Comparison of ENCODE assay signal across 9 cellular contexts in genomic region chr2:64277101-64277849, GRCh38.
DNase-seq lines count a peak whose midpoint lies in the region; ATAC-seq and TF ChIP-seq lines count a peak whose summit lies in the region.
"Had no signal": no experiment of that assay in that cellular context is flagged by ENCODE, and none has a peak within 500 bp of the region (broad histone marks: within the 10 kb centered on the region; RNA-seq: fewer than 3 reads in every experiment).

No MANE protein-coding gene starts in this region.

- whole genome bisulfite sequencing in endodermal cell (ENCODE audit: insufficient coverage in 1 of 2, insufficient read length in 1 of 2), 2 experiments = 77 to 82% methylated on average over 7 to 9 of the region's 9 CpGs

- no peak overlapping the region for H3K4me3 ChIP-seq in endodermal cell (ENCODE audit: low read length)
- H3K4me3 ChIP-seq: cardiac muscle cell had no signal

- CTCF ChIA-PET in activated CD4-positive, alpha-beta memory T cell treated with anti-CD3 and anti-CD28 coated beads for 36 hours (lab: Charles Lee) = no interaction called here

- peak overlapping the region; percentile 79 for H3K27ac Mint-ChIP-seq in endodermal cell
- H3K27ac Mint-ChIP-seq in osteocyte (ENCODE audit: unreplicated experiment) = peak overlapping the region; percentile 81
- H3K27ac Mint-ChIP-seq in activated naive CD4-positive, alpha-beta T cell treated with anti-CD3 and anti-CD28 coated beads, Interleukin-2, amount 50 U/mL, for 72 hours = no peak overlapping the region
- H3K27ac Mint-ChIP-seq in activated CD4-positive, alpha-beta memory T cell treated with anti-CD3 and anti-CD28 coated beads for 36 hours = no peak overlapping the region

- H3K27me3 Mint-ChIP-seq in endodermal cell (ENCODE audit: insufficient read depth) (no peaks in the 10 kb centered on the region), osteocyte (ENCODE audit: unreplicated experiment) (no peaks in the 10 kb centered on the region)
- no peaks in the 10 kb centered on the region for H3K27me3 Mint-ChIP-seq in activated CD4-positive, alpha-beta memory T cell treated with anti-CD3 and anti-CD28 coated beads for 36 hours

- peaks cover 19% of the 10 kb centered on the region for H3K4me1 ChIP-seq in endodermal cell (ENCODE audit: control insufficient read depth, insufficient read depth, low read length)

- no peak overlapping the region for H3K4me3 Mint-ChIP-seq in endodermal cell
- no peak overlapping the region for H3K4me3 Mint-ChIP-seq in osteocyte (ENCODE audit: unreplicated experiment)
- H3K4me3 Mint-ChIP-seq in activated CD4-positive, alpha-beta memory T cell treated with anti-CD3 and anti-CD28 coated beads for 36 hours = no peak overlapping the region

- TF ChIP-seq CTCF in endodermal cell (conservative IDR thresholded peaks at IDR 0.05) (no peak), osteocyte (IDR thresholded peaks at IDR 0.05) (no peak)

- intact Hi-C loops in activated CD4-positive, alpha-beta memory T cell treated with anti-CD3 and anti-CD28 coated beads for 36 hours (cut with micrococcal nuclease) = no loop called here

- H3K9ac ChIP-seq in endodermal cell (ENCODE audit: extremely low read depth, low read length, poor library complexity, severe bottlenecking) = no peak overlapping the region

- DNase-seq in DMS79 (lab: John Stamatoyannopoulos, UW) (peak; percentile 9), NCI-H510A (lab: John Stamatoyannopoulos, UW) (peak; percentile 30), endodermal cell (peak; percentile 57), osteocyte (ENCODE audit: extremely low spot score, unreplicated experiment) (no peak), UCSD-AML1 (lab: John Stamatoyannopoulos, UW; ENCODE audit: unreplicated experiment) (no peak)
- DNase-seq in activated naive CD4-positive, alpha-beta T cell treated with anti-CD3 and anti-CD28 coated beads, Interleukin-2, amount 50 U/mL, for 72 hours (ENCODE audit: low spot score in 2 of 2) = no peak
- no peak for DNase-seq in activated CD4-positive, alpha-beta memory T cell treated with anti-CD3 and anti-CD28 coated beads for 36 hours

- no peaks in the 10 kb centered on the region for H3K27me3 ChIP-seq in endodermal cell (ENCODE audit: control insufficient read depth, insufficient read depth, low read length, poor library complexity, severe bottlenecking)
- H3K27me3 ChIP-seq: cardiac muscle cell had no signal

- no peaks in the 10 kb centered on the region for H3K36me3 ChIP-seq in endodermal cell (ENCODE audit: control insufficient read depth, insufficient read depth, low read length)
- H3K36me3 ChIP-seq: cardiac muscle cell had no signal

- H3K9me3 Mint-ChIP-seq in endodermal cell (no peaks in the 10 kb centered on the region), osteocyte (ENCODE audit: unreplicated experiment) (no peaks in the 10 kb centered on the region)
- no peaks in the 10 kb centered on the region for H3K9me3 Mint-ChIP-seq in activated naive CD4-positive, alpha-beta T cell treated with anti-CD3 and anti-CD28 coated beads, Interleukin-2, amount 50 U/mL, for 72 hours
- no peaks in the 10 kb centered on the region for H3K9me3 Mint-ChIP-seq in activated CD4-positive, alpha-beta memory T cell treated with anti-CD3 and anti-CD28 coated beads for 36 hours

- POLR2A ChIA-PET in activated CD4-positive, alpha-beta memory T cell treated with anti-CD3 and anti-CD28 coated beads for 36 hours (lab: Charles Lee) = no interaction called here

- H3K36me3 Mint-ChIP-seq in endodermal cell (ENCODE audit: low read depth) (no peaks in the 10 kb centered on the region), osteocyte (ENCODE audit: unreplicated experiment) (no peaks in the 10 kb centered on the region)
- no peaks in the 10 kb centered on the region for H3K36me3 Mint-ChIP-seq in activated naive CD4-positive, alpha-beta T cell treated with anti-CD3 and anti-CD28 coated beads, Interleukin-2, amount 50 U/mL, for 72 hours
- H3K36me3 Mint-ChIP-seq in activated CD4-positive, alpha-beta memory T cell treated with anti-CD3 and anti-CD28 coated beads for 36 hours = no peaks in the 10 kb centered on the region

- no peak for ATAC-seq in GM18861 (IDR thresholded peaks at IDR 0.05; ENCODE audit: unreplicated experiment)
- no peak for ATAC-seq in activated naive CD4-positive, alpha-beta T cell treated with anti-CD3 and anti-CD28 coated beads, Interleukin-2, amount 50 U/mL, for 72 hours

- H3K9me3 ChIP-seq in endodermal cell (ENCODE audit: control insufficient read depth, low read length) = no peaks in the 10 kb centered on the region

- no peak overlapping the region for H3K27ac ChIP-seq in endodermal cell (ENCODE audit: low read depth, low read length)
- H3K27ac ChIP-seq: cardiac muscle cell had no signal

- H3K4me1 Mint-ChIP-seq in endodermal cell (peaks cover 48% of the 10 kb centered on the region), osteocyte (ENCODE audit: unreplicated experiment) (peaks cover 48% of the 10 kb centered on the region)
- H3K4me1 Mint-ChIP-seq in activated CD4-positive, alpha-beta memory T cell treated with anti-CD3 and anti-CD28 coated beads for 36 hours (ENCODE audit: low read depth) = peaks cover 23% of the 10 kb centered on the region

Comparison
In these comparisons a context has a peak if more than half of its experiments do, and no peak if none do; other contexts are left out.
1. DNase-seq: peak in DMS79 (single experiment), NCI-H510A (single experiment) and endodermal cell (single experiment); none in osteocyte (single experiment), activated naive CD4-positive, alpha-beta T cell treated with anti-CD3 and anti-CD28 coated beads, Interleukin-2, amount 50 U/mL, for 72 hours (0 of 2), UCSD-AML1 (single experiment) and activated CD4-positive, alpha-beta memory T cell treated with anti-CD3 and anti-CD28 coated beads for 36 hours (single experiment).
2. H3K27ac Mint-ChIP-seq: peak in endodermal cell (single experiment) and osteocyte (single experiment); none in activated naive CD4-positive, alpha-beta T cell treated with anti-CD3 and anti-CD28 coated beads, Interleukin-2, amount 50 U/mL, for 72 hours (0 of 2) and activated CD4-positive, alpha-beta memory T cell treated with anti-CD3 and anti-CD28 coated beads for 36 hours (single experiment).